1 cellular context compared by ENCODE assay signal in genomic region chr2:140496714-140497113, GRCh38.
TF ChIP-seq lines count a peak whose summit lies in the region.

No MANE protein-coding gene starts in this region.

TF ChIP-seq in HEK293, 187 proteins besides CTCF, POLR2A, EP300 and RAD21 (continued from another document):
- TF ChIP-seq ZNF518A (tag by site-specific recombination; conservative IDR thresholded peaks at IDR 0.05; ENCODE audit: low read depth) (peak; percentile 51; the same call in 1 of the 2 replicates), ZXDB (tag by site-specific recombination; IDR thresholded peaks at IDR 0.05) (no peak), YY1 (tag by site-specific recombination; IDR thresholded peaks at IDR 0.05) (no peak), ZNF202 (tag by site-specific recombination; IDR thresholded peaks at IDR 0.05; ENCODE audit: borderline replicate concordance) (no peak), TRIM28 (IDR thresholded peaks at IDR 0.05; ENCODE audit: borderline replicate concordance, low read length) (no peak), ZNF561 (tag by site-specific recombination; IDR thresholded peaks at IDR 0.05; ENCODE audit: borderline replicate concordance) (no peak), ZFP37 (tag by site-specific recombination; IDR thresholded peaks at IDR 0.05) (no peak), ZNF555 (tag by site-specific recombination; conservative IDR thresholded peaks at IDR 0.05) (peak; percentile 48), ZNF18 (tag by site-specific recombination; IDR thresholded peaks at IDR 0.05) (no peak), ZNF645 (tag by site-specific recombination; IDR thresholded peaks at IDR 0.05) (no peak), ZBTB11 (tag by site-specific recombination; conservative IDR thresholded peaks at IDR 0.05; ENCODE audit: low read depth) (0 out of 2 replicates have a peak, but pooled peaks have one; percentile 23), ZNF513 (tag by site-specific recombination; IDR thresholded peaks at IDR 0.05) (no peak), ZNF148 (tag by site-specific recombination; IDR thresholded peaks at IDR 0.05; ENCODE audit: borderline replicate concordance) (no peak)
